Comparison of ENCODE assay signal across 9 cellular contexts in genomic region chr12:106919910-106920544, GRCh38. TPM values are rescaled to one million over a fixed set of nuclear protein-coding genes. Genes with fewer than 3 reads are reported as not detected.
DNase-seq lines count a peak whose midpoint lies in the region; ATAC-seq and TF ChIP-seq lines count a peak whose summit lies in the region.
"Had no signal": no experiment of that assay in that cellular context is flagged by ENCODE, and none has a peak within 500 bp of the region (broad histone marks: within the 10 kb centered on the region; RNA-seq: fewer than 3 reads in every experiment).

No MANE protein-coding gene starts in this region.

- intact Hi-C loops in Right ventricle myocardium inferior (cut with DNase I): loop anchor here (1.0 to 10.0 kb wide), 2 partner anchors 245 to 535 kb away; no protein-coding TSS in a partner anchor
- intact Hi-C loops in left ventricle myocardium superior (cut with micrococcal nuclease): loop anchor here (2.0 kb wide), 1 partner anchor 533 kb away; no protein-coding TSS in a partner anchor
- intact Hi-C loops in activated T-helper 2 cell treated with anti-CD3 and anti-CD28 coated beads, Interferon-gamma antibody, Interleukin-2, Interleukin-4, amounts not matched to agents 10 μg/mL and 5 μg/mL and 100 μg/mL, durations not matched to agents 14 hours and 24 hours and 36 hours (cut with micrococcal nuclease): loop anchor here (1.0 to 10.0 kb wide), 5 partner anchors 237 to 695 kb away; partner anchors contain the start of gene POLR3B

- H3K36me3 ChIP-seq in cardiac muscle cell: no peaks in the 10 kb centered on the region
- no peaks in the 10 kb centered on the region for H3K36me3 ChIP-seq in smooth muscle cell (ENCODE audit: low read depth)

- H2AFZ ChIP-seq in smooth muscle cell (ENCODE audit: low read depth): no peak overlapping the region

- H4K20me1 ChIP-seq in smooth muscle cell (ENCODE audit: low read depth): no peaks in the 10 kb centered on the region

- CTCF ChIA-PET in activated CD4-positive, alpha-beta T cell treated with anti-CD3 and anti-CD28 coated beads, Interleukin-2, amount 10 ng/mL, durations not matched to agents 7 days and 5 days (lab: Charles Lee): interaction anchor here (0.6 to 1.7 kb wide), 4 partner anchors 25 to 562 kb away, joined by 3 to 6 read pairs (median 4); partner anchors contain the start of gene POLR3B

- H3K9ac ChIP-seq in smooth muscle cell (ENCODE audit: low read depth): no peak overlapping the region

- no peaks in the 10 kb centered on the region for H3K79me2 ChIP-seq in smooth muscle cell (ENCODE audit: low read depth)

- peaks cover 33% of the 10 kb centered on the region for H3K27me3 Mint-ChIP-seq in activated CD4-positive, alpha-beta T cell treated with anti-CD3 and anti-CD28 coated beads, Interleukin-2, amount 10 ng/mL, durations not matched to agents 7 days and 5 days
- H3K27me3 Mint-ChIP-seq in activated T-helper 2 cell treated with anti-CD3 and anti-CD28 coated beads, Interferon-gamma antibody, Interleukin-2, Interleukin-4, amounts not matched to agents 10 μg/mL and 5 μg/mL and 100 μg/mL, durations not matched to agents 14 hours and 24 hours and 36 hours (ENCODE audit: low read depth): peaks cover 27% of the 10 kb centered on the region

- peaks cover 4% of the 10 kb centered on the region for H3K9me3 Mint-ChIP-seq in activated CD4-positive, alpha-beta T cell treated with anti-CD3 and anti-CD28 coated beads, Interleukin-2, amount 10 ng/mL, durations not matched to agents 7 days and 5 days
- no peaks in the 10 kb centered on the region for H3K9me3 Mint-ChIP-seq in activated T-helper 2 cell treated with anti-CD3 and anti-CD28 coated beads, Interferon-gamma antibody, Interleukin-2, Interleukin-4, amounts not matched to agents 10 μg/mL and 5 μg/mL and 100 μg/mL, durations not matched to agents 14 hours and 24 hours and 36 hours

- no peaks in the 10 kb centered on the region for H3K27me3 ChIP-seq in cardiac muscle cell
- H3K27me3 ChIP-seq in smooth muscle cell (ENCODE audit: low read depth): peaks cover 7% of the 10 kb centered on the region

- peaks cover 6% of the 10 kb centered on the region for H3K4me1 ChIP-seq in cardiac muscle cell (ENCODE audit: low read depth)
- peaks cover 8% of the 10 kb centered on the region for H3K4me1 ChIP-seq in smooth muscle cell (ENCODE audit: low read depth)

- H3K4me1 Mint-ChIP-seq in activated CD4-positive, alpha-beta T cell treated with anti-CD3 and anti-CD28 coated beads, Interleukin-2, amount 10 ng/mL, durations not matched to agents 7 days and 5 days: peaks cover 10% of the 10 kb centered on the region
- H3K4me1 Mint-ChIP-seq in activated T-helper 2 cell treated with anti-CD3 and anti-CD28 coated beads, Interferon-gamma antibody, Interleukin-2, Interleukin-4, amounts not matched to agents 10 μg/mL and 5 μg/mL and 100 μg/mL, durations not matched to agents 14 hours and 24 hours and 36 hours (ENCODE audit: low read depth): peaks cover 14% of the 10 kb centered on the region

- DNase-seq in cardiac muscle cell (ENCODE audit: low read depth in 1 of 2, low spot score in 1 of 2) (peak; percentile 64 to 74), Right ventricle myocardium inferior (ENCODE audit: missing footprints) (no peak), NCI-H1694 treated with DMSO at 0.1 percent for 48 hours (lab: John Stamatoyannopoulos, UW) (peak; percentile 24), left ventricle myocardium superior (no peak), smooth muscle cell (lab: John Stamatoyannopoulos, UW; ENCODE audit: unreplicated experiment) (no peak), activated gamma-delta T cell treated with Interleukin-2 at 50 U/mL for 16 hours (no peak)
- DNase-seq in activated CD4-positive, alpha-beta T cell treated with anti-CD3 and anti-CD28 coated beads, Interleukin-2, amount 10 ng/mL, durations not matched to agents 7 days and 5 days: peak; percentile 41
- no peak for DNase-seq in activated T-helper 2 cell treated with anti-CD3 and anti-CD28 coated beads, Interferon-gamma antibody, Interleukin-2, Interleukin-4, amounts not matched to agents 10 μg/mL and 5 μg/mL and 100 μg/mL, durations not matched to agents 14 hours and 24 hours and 36 hours (ENCODE audit: low spot score)

- no peak overlapping the region for H3K27ac Mint-ChIP-seq in activated CD4-positive, alpha-beta T cell treated with anti-CD3 and anti-CD28 coated beads, Interleukin-2, amount 10 ng/mL, durations not matched to agents 7 days and 5 days
- no peak overlapping the region for H3K27ac Mint-ChIP-seq in activated T-helper 2 cell treated with anti-CD3 and anti-CD28 coated beads, Interferon-gamma antibody, Interleukin-2, Interleukin-4, amounts not matched to agents 10 μg/mL and 5 μg/mL and 100 μg/mL, durations not matched to agents 14 hours and 24 hours and 36 hours
- H3K27ac Mint-ChIP-seq: stimulated activated naive CD8-positive, alpha-beta T cell treated with anti-CD3 and anti-CD28 coated beads, Interleukin-15, Interleukin-2, amounts not matched to agents 100 ng/mL and 50 ng/mL, for 24 hours had no signal

- no peak overlapping the region for H3K4me3 Mint-ChIP-seq in activated CD4-positive, alpha-beta T cell treated with anti-CD3 and anti-CD28 coated beads, Interleukin-2, amount 10 ng/mL, durations not matched to agents 7 days and 5 days
- no peak overlapping the region for H3K4me3 Mint-ChIP-seq in activated T-helper 2 cell treated with anti-CD3 and anti-CD28 coated beads, Interferon-gamma antibody, Interleukin-2, Interleukin-4, amounts not matched to agents 10 μg/mL and 5 μg/mL and 100 μg/mL, durations not matched to agents 14 hours and 24 hours and 36 hours (ENCODE audit: low read depth)
- H3K4me3 Mint-ChIP-seq: stimulated activated naive CD8-positive, alpha-beta T cell treated with anti-CD3 and anti-CD28 coated beads, Interleukin-15, Interleukin-2, amounts not matched to agents 100 ng/mL and 50 ng/mL, for 24 hours had no signal

- H3K4me3 ChIP-seq in cardiac muscle cell (no peak overlapping the region), smooth muscle cell (no peak overlapping the region)

- H3K36me3 Mint-ChIP-seq in activated CD4-positive, alpha-beta T cell treated with anti-CD3 and anti-CD28 coated beads, Interleukin-2, amount 10 ng/mL, durations not matched to agents 7 days and 5 days (ENCODE audit: low read depth): no peaks in the 10 kb centered on the region
- no peaks in the 10 kb centered on the region for H3K36me3 Mint-ChIP-seq in activated T-helper 2 cell treated with anti-CD3 and anti-CD28 coated beads, Interferon-gamma antibody, Interleukin-2, Interleukin-4, amounts not matched to agents 10 μg/mL and 5 μg/mL and 100 μg/mL, durations not matched to agents 14 hours and 24 hours and 36 hours (ENCODE audit: low read depth)

- no peaks in the 10 kb centered on the region for H3F3A ChIP-seq in smooth muscle cell (ENCODE audit: low read depth)

- TF ChIP-seq CTCF in cardiac muscle cell (IDR thresholded peaks at IDR 0.05; ENCODE audit: low read depth, low read length) (peak; percentile 64), smooth muscle cell (IDR thresholded peaks at IDR 0.05; ENCODE audit: borderline replicate concordance, insufficient read depth, poor library complexity, severe bottlenecking) (peak; percentile 87)

- POLR2A ChIA-PET in activated CD4-positive, alpha-beta T cell treated with anti-CD3 and anti-CD28 coated beads, Interleukin-2, amount 10 ng/mL, durations not matched to agents 7 days and 5 days (lab: Charles Lee): no interaction called here

- ATAC-seq in Right ventricle myocardium inferior (no peak), left ventricle myocardium superior (peak; percentile 41)

- H3K27ac ChIP-seq in cardiac muscle cell (no peak overlapping the region), smooth muscle cell (ENCODE audit: low read depth) (no peak overlapping the region)

- H3K9me3 ChIP-seq in cardiac muscle cell (ENCODE audit: low read depth) (no peaks in the 10 kb centered on the region), smooth muscle cell (replicated peaks; ENCODE audit: low read depth) (no peaks in the 10 kb centered on the region)

- H3K4me2 ChIP-seq in smooth muscle cell: no peak overlapping the region

- 41% methylated on average over 4 of the region's 4 CpGs for WGBS in smooth muscle cell (ENCODE audit: low lambda C conversion rate)

RNA-seq across cellular contexts. Expression of gene TMEM263, which starts 35.7 kb away (rescaled TPM):
- total RNA-seq in cardiac muscle cell (68.1 and 87.4 TPM in 2 replicates), Right ventricle myocardium inferior (35.8 TPM), left ventricle myocardium superior (35.6 TPM), smooth muscle cell (177 and 217 TPM in 2 replicates)
- polyA plus RNA-seq in cardiac muscle cell (77.8 and 86.3 TPM in 2 replicates), smooth muscle cell (98.0 and 102 TPM in 2 replicates)
- 10 to 100 TPM; 32.6 to 33.2 TPM for total RNA-seq in activated CD4-positive, alpha-beta T cell treated with anti-CD3 and anti-CD28 coated beads, Interleukin-2, amount 10 ng/mL, durations not matched to agents 7 days and 5 days
- 30.6 and 31.8 TPM in 2 replicates for total RNA-seq in activated T-helper 2 cell treated with anti-CD3 and anti-CD28 coated beads, Interferon-gamma antibody, Interleukin-2, Interleukin-4, amounts not matched to agents 10 μg/mL and 5 μg/mL and 100 μg/mL, durations not matched to agents 14 hours and 24 hours and 36 hours

Comparison
In these comparisons a context has a peak if more than half of its experiments do, and no peak if none do; other contexts are left out.
1. DNase-seq: peak in cardiac muscle cell (2 of 2), NCI-H1694 treated with DMSO at 0.1 percent for 48 hours (single experiment) and activated CD4-positive, alpha-beta T cell treated with anti-CD3 and anti-CD28 coated beads, Interleukin-2, amount 10 ng/mL, durations not matched to agents 7 days and 5 days (single experiment); none in Right ventricle myocardium inferior (single experiment), left ventricle myocardium superior (single experiment), smooth muscle cell (single experiment), activated gamma-delta T cell treated with Interleukin-2 at 50 U/mL for 16 hours (single experiment) and activated T-helper 2 cell treated with anti-CD3 and anti-CD28 coated beads, Interferon-gamma antibody, Interleukin-2, Interleukin-4, amounts not matched to agents 10 μg/mL and 5 μg/mL and 100 μg/mL, durations not matched to agents 14 hours and 24 hours and 36 hours (single experiment).